7 cellular contexts compared by ENCODE assay signal in genomic region chr2:229342376-229342775, GRCh38.
DNase-seq lines count a peak whose midpoint lies in the region; TF ChIP-seq lines count a peak whose summit lies in the region.

No MANE protein-coding gene starts in this region.

- no peak overlapping the region for H3K4me3 ChIP-seq in GM12864 (ENCODE audit: low read depth, low read length)

- intact Hi-C loops in posterior cingulate gyrus (cut with DNase I): loop anchor here (2.0 kb wide), 1 partner anchor 244 kb away; no protein-coding TSS in a partner anchor

- H3K4me3 Mint-ChIP-seq in endothelial cell (ENCODE audit: unreplicated experiment) (no peak overlapping the region), immature natural killer cell (no peak overlapping the region)
- H3K4me3 Mint-ChIP-seq in T-helper 2 cell treated with Interferon-gamma antibody and Interleukin-4, amounts not matched to agents 5 μg/mL and 100 μg/mL, for 36 hours: no peak overlapping the region

- DNase-seq in GM12864 (ENCODE audit: low read depth): no peak
- peak; percentile 70 for DNase-seq in endothelial cell (ENCODE audit: low spot score)
- DNase-seq in posterior cingulate gyrus: peak in 8 of 10 donors; percentile 35 to 88 (median 47)
- no peak for DNase-seq in T-helper 2 cell treated with Interferon-gamma antibody and Interleukin-4, amounts not matched to agents 5 μg/mL and 100 μg/mL, for 36 hours (ENCODE audit: low spot score)
- DNase-seq in immature natural killer cell: no peak
- no peak for DNase-seq in mesenteric fat pad (ENCODE audit: low spot score)

- H3K9me3 Mint-ChIP-seq in endothelial cell (ENCODE audit: unreplicated experiment): no peaks in the 10 kb centered on the region
- H3K9me3 Mint-ChIP-seq in T-helper 2 cell treated with Interferon-gamma antibody and Interleukin-4, amounts not matched to agents 5 μg/mL and 100 μg/mL, for 36 hours: no peaks in the 10 kb centered on the region
- peaks cover 0 to 3% (median 0%) of the 10 kb centered on the region in 6 donors for H3K9me3 Mint-ChIP-seq in immature natural killer cell

- H3K27me3 Mint-ChIP-seq in endothelial cell (ENCODE audit: unreplicated experiment): no peaks in the 10 kb centered on the region
- no peaks in the 10 kb centered on the region for H3K27me3 Mint-ChIP-seq in T-helper 2 cell treated with Interferon-gamma antibody and Interleukin-4, amounts not matched to agents 5 μg/mL and 100 μg/mL, for 36 hours (ENCODE audit: low read depth)
- no peaks in the 10 kb centered on the region for H3K27me3 Mint-ChIP-seq in immature natural killer cell (ENCODE audit: low read depth in 3 of 3)

- H3K27ac Mint-ChIP-seq in endothelial cell (ENCODE audit: unreplicated experiment) (no peak overlapping the region), immature natural killer cell (no peak overlapping the region)
- no peak overlapping the region for H3K27ac Mint-ChIP-seq in T-helper 2 cell treated with Interferon-gamma antibody and Interleukin-4, amounts not matched to agents 5 μg/mL and 100 μg/mL, for 36 hours

- peak; percentile 59 for TF ChIP-seq CTCF in GM12864 (IDR thresholded peaks at IDR 0.05; ENCODE audit: low read depth, low read length, missing control alignments)
- TF ChIP-seq CTCF in LNCAP (IDR thresholded peaks at IDR 0.05): peak; percentile 37
- TF ChIP-seq CTCF in endothelial cell (IDR thresholded peaks at IDR 0.05; ENCODE audit: unreplicated experiment): peak; percentile 41

- H3K4me1 Mint-ChIP-seq in endothelial cell (ENCODE audit: unreplicated experiment) (no peaks in the 10 kb centered on the region), immature natural killer cell (no peaks in the 10 kb centered on the region)
- no peaks in the 10 kb centered on the region for H3K4me1 Mint-ChIP-seq in T-helper 2 cell treated with Interferon-gamma antibody and Interleukin-4, amounts not matched to agents 5 μg/mL and 100 μg/mL, for 36 hours (ENCODE audit: low read depth)

- no peaks in the 10 kb centered on the region for H3K36me3 Mint-ChIP-seq in endothelial cell (ENCODE audit: low read depth, unreplicated experiment)
- H3K36me3 Mint-ChIP-seq in T-helper 2 cell treated with Interferon-gamma antibody and Interleukin-4, amounts not matched to agents 5 μg/mL and 100 μg/mL, for 36 hours (ENCODE audit: low read depth): no peaks in the 10 kb centered on the region
- H3K36me3 Mint-ChIP-seq in immature natural killer cell: no peaks in the 10 kb centered on the region

Comparison
In these comparisons a context has a peak if more than half of its experiments do, and no peak if none do; other contexts are left out.
1. DNase-seq: peak in endothelial cell (single experiment) and posterior cingulate gyrus (8 of 10); none in GM12864 (single experiment), T-helper 2 cell treated with Interferon-gamma antibody and Interleukin-4, amounts not matched to agents 5 μg/mL and 100 μg/mL, for 36 hours (single experiment), immature natural killer cell (0 of 3) and mesenteric fat pad (single experiment).
2. Peak in every context shown above with its lines, with median percentiles within 50 percentile points of each other: CTCF ChIP-seq.